1 cellular context compared by ENCODE assay signal in the genomic region with DNA sequence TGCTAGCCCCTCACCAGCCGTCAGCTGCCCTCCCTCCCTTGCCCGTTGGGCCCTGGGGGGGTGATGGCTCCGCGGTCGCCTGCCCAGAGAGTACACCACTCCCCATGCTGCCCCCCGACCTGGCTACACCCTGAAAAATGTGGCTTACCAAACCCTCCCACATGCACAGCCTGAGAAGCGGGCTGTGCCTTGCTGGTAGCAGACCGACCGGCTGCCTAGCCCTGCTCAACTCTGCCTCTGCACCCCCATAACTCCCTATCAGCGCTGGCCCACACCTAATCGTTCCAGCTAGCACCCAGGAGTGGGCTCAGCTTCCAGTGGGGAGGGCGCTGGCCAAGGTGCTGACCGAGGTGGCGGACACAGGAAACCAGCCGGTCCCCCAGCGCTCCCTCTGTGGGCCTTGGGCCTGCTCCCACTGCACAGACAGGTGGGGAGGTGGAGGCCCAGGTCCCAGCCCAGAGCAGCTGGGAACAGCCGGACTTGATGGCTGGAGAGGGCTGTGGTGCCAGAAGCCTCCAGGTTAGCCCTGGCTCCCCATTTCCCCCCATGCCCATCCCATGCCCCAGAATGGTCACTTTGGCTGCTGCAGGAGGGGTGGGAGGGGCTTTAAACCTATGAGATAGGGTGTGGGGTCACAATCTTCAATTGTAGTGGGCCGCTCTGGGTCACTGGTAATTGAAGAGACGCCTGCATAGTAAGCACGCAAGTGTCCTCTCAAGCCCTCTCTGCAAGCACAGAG.
TF ChIP-seq lines count a peak whose summit lies in the region.

No MANE protein-coding gene starts in this region.

TF ChIP-seq in K562, 482 proteins besides CTCF, POLR2A, EP300 and RAD21 (continued from another document):
- TF ChIP-seq, protein P1, sequence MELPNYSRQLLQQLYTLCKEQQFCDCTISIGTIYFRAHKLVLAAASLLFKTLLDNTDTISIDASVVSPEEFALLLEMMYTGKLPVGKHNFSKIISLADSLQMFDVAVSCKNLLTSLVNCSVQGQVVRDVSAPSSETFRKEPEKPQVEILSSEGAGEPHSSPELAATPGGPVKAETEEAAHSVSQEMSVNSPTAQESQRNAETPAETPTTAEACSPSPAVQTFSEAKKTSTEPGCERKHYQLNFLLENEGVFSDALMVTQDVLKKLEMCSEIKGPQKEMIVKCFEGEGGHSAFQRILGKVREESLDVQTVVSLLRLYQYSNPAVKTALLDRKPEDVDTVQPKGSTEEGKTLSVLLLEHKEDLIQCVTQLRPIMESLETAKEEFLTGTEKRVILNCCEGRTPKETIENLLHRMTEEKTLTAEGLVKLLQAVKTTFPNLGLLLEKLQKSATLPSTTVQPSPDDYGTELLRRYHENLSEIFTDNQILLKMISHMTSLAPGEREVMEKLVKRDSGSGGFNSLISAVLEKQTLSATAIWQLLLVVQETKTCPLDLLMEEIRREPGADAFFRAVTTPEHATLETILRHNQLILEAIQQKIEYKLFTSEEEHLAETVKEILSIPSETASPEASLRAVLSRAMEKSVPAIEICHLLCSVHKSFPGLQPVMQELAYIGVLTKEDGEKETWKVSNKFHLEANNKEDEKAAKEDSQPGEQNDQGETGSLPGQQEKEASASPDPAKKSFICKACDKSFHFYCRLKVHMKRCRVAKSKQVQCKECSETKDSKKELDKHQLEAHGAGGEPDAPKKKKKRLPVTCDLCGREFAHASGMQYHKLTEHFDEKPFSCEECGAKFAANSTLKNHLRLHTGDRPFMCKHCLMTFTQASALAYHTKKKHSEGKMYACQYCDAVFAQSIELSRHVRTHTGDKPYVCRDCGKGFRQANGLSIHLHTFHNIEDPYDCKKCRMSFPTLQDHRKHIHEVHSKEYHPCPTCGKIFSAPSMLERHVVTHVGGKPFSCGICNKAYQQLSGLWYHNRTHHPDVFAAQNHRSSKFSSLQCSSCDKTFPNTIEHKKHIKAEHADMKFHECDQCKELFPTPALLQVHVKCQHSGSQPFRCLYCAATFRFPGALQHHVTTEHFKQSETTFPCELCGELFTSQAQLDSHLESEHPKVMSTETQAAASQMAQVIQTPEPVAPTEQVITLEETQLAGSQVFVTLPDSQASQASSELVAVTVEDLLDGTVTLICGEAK (IDR thresholded peaks at IDR 0.05): no peak
- TF ChIP-seq, protein P1 (CRISPR knock-in tag; IDR thresholded peaks at IDR 0.05): peak; percentile 77
- TF ChIP-seq, protein P2, sequence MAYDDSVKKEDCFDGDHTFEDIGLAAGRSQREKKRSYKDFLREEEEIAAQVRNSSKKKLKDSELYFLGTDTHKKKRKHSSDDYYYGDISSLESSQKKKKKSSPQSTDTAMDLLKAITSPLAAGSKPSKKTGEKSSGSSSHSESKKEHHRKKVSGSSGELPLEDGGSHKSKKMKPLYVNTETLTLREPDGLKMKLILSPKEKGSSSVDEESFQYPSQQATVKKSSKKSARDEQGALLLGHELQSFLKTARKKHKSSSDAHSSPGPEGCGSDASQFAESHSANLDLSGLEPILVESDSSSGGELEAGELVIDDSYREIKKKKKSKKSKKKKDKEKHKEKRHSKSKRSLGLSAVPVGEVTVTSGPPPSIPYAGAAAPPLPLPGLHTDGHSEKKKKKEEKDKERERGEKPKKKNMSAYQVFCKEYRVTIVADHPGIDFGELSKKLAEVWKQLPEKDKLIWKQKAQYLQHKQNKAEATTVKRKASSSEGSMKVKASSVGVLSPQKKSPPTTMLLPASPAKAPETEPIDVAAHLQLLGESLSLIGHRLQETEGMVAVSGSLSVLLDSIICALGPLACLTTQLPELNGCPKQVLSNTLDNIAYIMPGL (CRISPR knock-in tag; IDR thresholded peaks at IDR 0.05): peak; percentile 93
- TF ChIP-seq GTF2F1 (IDR thresholded peaks at IDR 0.05; ENCODE audit: low read depth, low read length) (no peak), HCFC1 (IDR thresholded peaks at IDR 0.05; ENCODE audit: low read depth, low read length) (peak; percentile 34; the same call in 1 of the 2 replicates), ZNF165 (CRISPR knock-in tag; IDR thresholded peaks at IDR 0.05; ENCODE audit: borderline replicate concordance) (0 out of 2 replicates have a peak, but pooled peaks have one; percentile 8), RAD51 (IDR thresholded peaks at IDR 0.05; ENCODE audit: borderline replicate concordance, low read depth) (no peak), MYNN (IDR thresholded peaks at IDR 0.05) (no peak), MYNN (CRISPR knock-in tag; IDR thresholded peaks at IDR 0.05) (peak; percentile 73; the same call in 1 of the 2 replicates), ZNF124 (CRISPR knock-in tag; IDR thresholded peaks at IDR 0.05) (peak; percentile 93), SREBF2 (CRISPR knock-in tag; IDR thresholded peaks at IDR 0.05) (no peak), ARHGAP35 (IDR thresholded peaks at IDR 0.05; ENCODE audit: partially characterized antibody) (no peak), PHB (CRISPR knock-in tag; IDR thresholded peaks at IDR 0.05) (0 out of 2 replicates have a peak, but pooled peaks have one; percentile 67), TEAD1 (CRISPR knock-in tag; IDR thresholded peaks at IDR 0.05) (peak in 1 of 2 experiments; percentile 91; a peak in 1 of 4 replicates), HDAC8 (tag; IDR thresholded peaks at IDR 0.05) (0 out of 2 replicates have a peak, but pooled peaks have one; percentile 25)
- TF ChIP-seq, protein P3, sequence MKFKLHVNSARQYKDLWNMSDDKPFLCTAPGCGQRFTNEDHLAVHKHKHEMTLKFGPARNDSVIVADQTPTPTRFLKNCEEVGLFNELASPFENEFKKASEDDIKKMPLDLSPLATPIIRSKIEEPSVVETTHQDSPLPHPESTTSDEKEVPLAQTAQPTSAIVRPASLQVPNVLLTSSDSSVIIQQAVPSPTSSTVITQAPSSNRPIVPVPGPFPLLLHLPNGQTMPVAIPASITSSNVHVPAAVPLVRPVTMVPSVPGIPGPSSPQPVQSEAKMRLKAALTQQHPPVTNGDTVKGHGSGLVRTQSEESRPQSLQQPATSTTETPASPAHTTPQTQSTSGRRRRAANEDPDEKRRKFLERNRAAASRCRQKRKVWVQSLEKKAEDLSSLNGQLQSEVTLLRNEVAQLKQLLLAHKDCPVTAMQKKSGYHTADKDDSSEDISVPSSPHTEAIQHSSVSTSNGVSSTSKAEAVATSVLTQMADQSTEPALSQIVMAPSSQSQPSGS (CRISPR knock-in tag; IDR thresholded peaks at IDR 0.05): peak; percentile 81
TF ChIP-seq in K562: peak in this region for 106.
